Comparison of ENCODE assay signal across 8 cellular contexts in genomic region chr4:2843909-2844584, GRCh38. TPM values are rescaled to one million over a fixed set of nuclear protein-coding genes. Genes with fewer than 3 reads are reported as not detected.
DNase-seq lines count a peak whose midpoint lies in the region; ATAC-seq and TF ChIP-seq lines count a peak whose summit lies in the region.

No MANE protein-coding gene starts in this region.

- peaks cover 3% of the 10 kb centered on the region for H3K9me3 Mint-ChIP-seq in activated CD8-positive, alpha-beta T cell treated with anti-CD3 and anti-CD28 coated beads for 36 hours

- CTCF ChIA-PET in activated CD8-positive, alpha-beta T cell treated with anti-CD3 and anti-CD28 coated beads for 36 hours (lab: Charles Lee): no interaction called here

- no peaks in the 10 kb centered on the region for H3K36me3 ChIP-seq in parathyroid adenoma (ENCODE audit: control insufficient read depth, insufficient read depth, low read length)

- no peaks in the 10 kb centered on the region for H3K27me3 Mint-ChIP-seq in activated CD8-positive, alpha-beta T cell treated with anti-CD3 and anti-CD28 coated beads for 36 hours

- H3K9ac ChIP-seq in parathyroid adenoma: peak overlapping the region; percentile 46

- TF ChIP-seq CTCF in 22Rv1 (IDR thresholded peaks at IDR 0.05): no peak
- no peak for TF ChIP-seq CTCF in HL-60 (IDR thresholded peaks at IDR 0.05; ENCODE audit: insufficient read depth, low read length)
- TF ChIP-seq CTCF in activated CD8-positive, alpha-beta T cell treated with anti-CD3 and anti-CD28 coated beads for 36 hours (IDR thresholded peaks at IDR 0.05): no peak
- TF ChIP-seq CTCF in parathyroid adenoma (IDR thresholded peaks at IDR 0.05): no peak

- peak overlapping the region; percentile 74 for H3K27ac ChIP-seq in 22Rv1
- H3K27ac ChIP-seq in HL-60 (replicated peaks): peak overlapping the region; percentile 68
- H3K27ac ChIP-seq in parathyroid adenoma: no peak overlapping the region

- H3K36me3 Mint-ChIP-seq in activated CD8-positive, alpha-beta T cell treated with anti-CD3 and anti-CD28 coated beads for 36 hours (ENCODE audit: low read depth): peaks cover 18% of the 10 kb centered on the region

- no peaks in the 10 kb centered on the region for H3K4me1 ChIP-seq in parathyroid adenoma

- peak overlapping the region; percentile 94 for H3K27ac Mint-ChIP-seq in activated CD8-positive, alpha-beta T cell treated with anti-CD3 and anti-CD28 coated beads for 36 hours

- H3K4me3 ChIP-seq in HL-60 (replicated peaks; ENCODE audit: insufficient read depth, low read length) (peak overlapping the region; percentile 87), parathyroid adenoma (ENCODE audit: low read depth, low read length) (peak overlapping the region; percentile 69)

- peak overlapping the region; percentile 50 for H2AFZ ChIP-seq in parathyroid adenoma

- H3K4me2 ChIP-seq in parathyroid adenoma (ENCODE audit: low read length): peak overlapping the region; percentile 50

- H3K9me3 ChIP-seq in parathyroid adenoma (ENCODE audit: control insufficient read depth, low read length): no peaks in the 10 kb centered on the region

- peak overlapping the region; percentile 93 for H3K4me3 Mint-ChIP-seq in activated CD8-positive, alpha-beta T cell treated with anti-CD3 and anti-CD28 coated beads for 36 hours

- peak; percentile 11 for ATAC-seq in GM18868 (IDR thresholded peaks at IDR 0.05; ENCODE audit: unreplicated experiment)
- ATAC-seq in activated CD8-positive, alpha-beta T cell treated with anti-CD3 and anti-CD28 coated beads for 36 hours: peak; percentile 9
- peak; percentile 19 for ATAC-seq in Right ventricle myocardium superior (ENCODE audit: poor library complexity)
- ATAC-seq in GM18858 (IDR thresholded peaks at IDR 0.05; ENCODE audit: unreplicated experiment): no peak

- H3K79me2 ChIP-seq in parathyroid adenoma: peaks cover 17% of the 10 kb centered on the region

- intact Hi-C loops in activated CD8-positive, alpha-beta T cell treated with anti-CD3 and anti-CD28 coated beads for 36 hours (cut with micrococcal nuclease): no loop called here
- intact Hi-C loops in Right ventricle myocardium superior (cut with DNase I): loop anchor here (10.0 kb wide), 1 partner anchor 79 kb away; no protein-coding TSS in a partner anchor

- POLR2A ChIA-PET in activated CD8-positive, alpha-beta T cell treated with anti-CD3 and anti-CD28 coated beads for 36 hours (lab: Charles Lee): interaction anchor here (0.6 to 2.8 kb wide), 4 partner anchors 26 to 92 kb away, joined by 4 to 8 read pairs (median 6); no protein-coding TSS in a partner anchor

- no peaks in the 10 kb centered on the region for H3K27me3 ChIP-seq in HL-60 (ENCODE audit: insufficient read depth, poor library complexity, severe bottlenecking)
- H3K27me3 ChIP-seq in parathyroid adenoma (ENCODE audit: control insufficient read depth, insufficient read depth, low read length): no peaks in the 10 kb centered on the region

- H3K4me1 Mint-ChIP-seq in activated CD8-positive, alpha-beta T cell treated with anti-CD3 and anti-CD28 coated beads for 36 hours (ENCODE audit: low read depth): peaks cover 44% of the 10 kb centered on the region

- DNase-seq in HL-60 (ENCODE audit: low read depth in 1 of 2, low spot score in 1 of 2) (no peak), Right ventricle myocardium superior (peak; percentile 71), NCI-H2107 (lab: John Stamatoyannopoulos, UW) (no peak)
- DNase-seq in activated CD8-positive, alpha-beta T cell treated with anti-CD3 and anti-CD28 coated beads for 36 hours: peak; percentile 40

RNA-seq across cellular contexts. Expression of gene ADD1, which starts 0.4 kb away (rescaled TPM):
- 100 to 1,000 TPM; 149 to 154 TPM for total RNA-seq in activated CD8-positive, alpha-beta T cell treated with anti-CD3 and anti-CD28 coated beads for 36 hours
- total RNA-seq in Right ventricle myocardium superior: 217 TPM

RNA-seq across cellular contexts. Expression of gene SH3BP2, which starts 51.2 kb away (rescaled TPM):
- total RNA-seq in activated CD8-positive, alpha-beta T cell treated with anti-CD3 and anti-CD28 coated beads for 36 hours: 10 to 100 TPM; 54.8 to 59.0 TPM
- total RNA-seq in Right ventricle myocardium superior: 24.9 TPM

Comparison
In these comparisons a context has a peak if more than half of its experiments do, and no peak if none do; other contexts are left out.
1. DNase-seq: peak in activated CD8-positive, alpha-beta T cell treated with anti-CD3 and anti-CD28 coated beads for 36 hours (single experiment) and Right ventricle myocardium superior (single experiment); none in HL-60 (0 of 2) and NCI-H2107 (single experiment).